17 cellular contexts compared by ENCODE assay signal in the genomic region with DNA sequence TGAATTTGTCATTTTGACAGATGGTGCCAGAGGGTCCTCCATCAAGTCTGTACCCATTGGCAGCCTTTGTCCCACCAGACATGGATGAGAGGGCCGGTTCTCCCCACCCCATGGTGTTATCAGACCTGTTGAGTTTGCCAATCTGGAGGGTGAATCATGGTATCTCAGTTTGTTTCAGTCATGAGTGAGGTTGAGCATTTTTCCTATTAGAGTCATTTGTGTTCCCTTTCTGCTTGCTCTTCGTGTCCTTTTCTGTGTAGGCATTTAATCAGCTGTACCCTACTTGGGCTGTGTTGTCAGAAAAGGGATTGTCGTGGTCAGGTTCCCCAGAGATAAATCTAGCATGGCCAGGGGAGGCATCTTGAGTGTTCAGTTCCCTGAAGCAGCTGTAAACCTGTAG. TPM values are rescaled to one million over a fixed set of nuclear protein-coding genes. Genes with fewer than 3 reads are reported as not detected.
"Had no signal": no experiment of that assay in that cellular context is flagged by ENCODE, and none has a peak within 500 bp of the region (broad histone marks: within the 10 kb centered on the region; RNA-seq: fewer than 3 reads in every experiment).

No MANE protein-coding gene starts in this region.

- ATAC-seq: heart left ventricle; naive thymus-derived CD4-positive, alpha-beta T cell; sciatic nerve; upper lobe of right lung had no signal

- H3K27ac Mint-ChIP-seq: naive thymus-derived CD4-positive, alpha-beta T cell; nephron progenitor cell had no signal

- H3K27me3 ChIP-seq: colonic mucosa, neutrophil, tibial artery, vagina had no signal

- H3K36me3 Mint-ChIP-seq: naive thymus-derived CD4-positive, alpha-beta T cell had no signal

- H3K36me3 ChIP-seq: colonic mucosa, heart left ventricle, neutrophil, tibial artery, upper lobe of right lung, vagina had no signal

- DNase-seq: colonic mucosa; dermis blood vessel endothelial cell; erythroblast; heart left ventricle; hippocampal formation; kidney glomerular epithelial cell; naive thymus-derived CD4-positive, alpha-beta T cell; nephron progenitor cell; stimulated activated CD4-positive, alpha-beta T cell treated with anti-CD3 and anti-CD28 coated beads, Interleukin-2, amount 100 ng/mL, for 24 hours; stimulated activated naive CD4-positive, alpha-beta T cell treated with Interleukin-2 at 50 U/mL for 16 hours; tibial artery; upper lobe of right lung had no signal

- H3K4me3 ChIP-seq: colonic mucosa, heart left ventricle, skin epidermis, tibial artery, upper lobe of right lung, vagina had no signal

- H3K9me3 Mint-ChIP-seq: naive thymus-derived CD4-positive, alpha-beta T cell; nephron progenitor cell had no signal

- H3K4me1 ChIP-seq: colonic mucosa, heart left ventricle, tibial artery, upper lobe of right lung, vagina had no signal

- H3K9me3 ChIP-seq: colonic mucosa, heart left ventricle, neutrophil, tibial artery, upper lobe of right lung, vagina had no signal

- H3K4me3 Mint-ChIP-seq: naive thymus-derived CD4-positive, alpha-beta T cell; nephron progenitor cell had no signal

- H3K4me1 Mint-ChIP-seq: nephron progenitor cell had no signal

- H3K27ac ChIP-seq: colonic mucosa, heart left ventricle, neutrophil, skin epidermis, tibial artery, upper lobe of right lung, vagina had no signal

RNA-seq across cellular contexts. Expression of a gene that starts 30.5 kb away (rescaled TPM):
- total RNA-seq: pulmonary artery endothelial cell had no signal
- polyA plus RNA-seq: naive thymus-derived CD4-positive, alpha-beta T cell had no signal
